In the genomic region with DNA sequence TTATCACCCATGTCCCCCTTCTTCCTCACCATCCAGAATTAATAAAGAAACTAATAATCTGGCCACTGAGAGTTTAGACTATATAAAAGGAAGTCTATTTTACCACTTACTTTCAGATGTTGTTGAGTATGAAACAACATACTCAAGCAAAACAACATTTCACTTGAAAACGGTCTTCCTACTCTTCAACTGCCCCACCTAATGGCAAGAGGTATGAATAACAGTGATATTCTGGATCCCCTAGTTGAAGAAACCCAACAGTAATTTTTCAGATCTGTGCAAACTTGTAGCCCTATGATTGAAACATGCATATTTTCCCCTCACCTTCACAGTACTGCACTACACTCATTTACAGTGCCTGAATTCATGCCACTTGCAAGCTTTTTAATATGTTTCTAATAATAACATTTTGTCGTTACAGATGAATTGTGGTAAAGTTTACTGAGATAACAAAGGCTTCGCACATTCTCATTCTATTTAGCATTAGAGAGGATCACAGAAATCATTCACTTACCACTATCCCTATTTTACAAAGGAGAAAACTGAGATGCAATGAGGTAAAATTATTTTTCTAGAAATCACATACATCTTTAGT, we compare ENCODE assay signal across 7 cellular contexts.
DNase-seq lines count a peak whose midpoint lies in the region; TF ChIP-seq lines count a peak whose summit lies in the region.

No MANE protein-coding gene starts in this region.

- no peaks in the 10 kb centered on the region for H3K27me3 Mint-ChIP-seq in progenitor cell of endocrine pancreas

- H3K4me3 ChIP-seq in GM12864 (ENCODE audit: low read depth, low read length): no peak overlapping the region
- no peak overlapping the region for H3K4me3 ChIP-seq in H7 (ENCODE audit: insufficient read depth, low read depth, low read length)
- H3K4me3 ChIP-seq in choroid plexus epithelial cell (ENCODE audit: low read depth, low read length): no peak overlapping the region

- DNase-seq in GM12864 (ENCODE audit: low read depth) (peak; percentile 8), H7 (peak; percentile 40), NAMALWA (ENCODE audit: low spot score) (peak; percentile 44), choroid plexus epithelial cell (ENCODE audit: low read depth) (peak; percentile 76), progenitor cell of endocrine pancreas (ENCODE audit: low spot score, unreplicated experiment) (no peak), ureter (ENCODE audit: low spot score) (no peak)
- DNase-seq in activated CD8-positive, alpha-beta memory T cell treated with anti-CD3 and anti-CD28 coated beads, Interleukin-2, amount 50 U/mL, for 48 hours: no peak

- H3K9me3 Mint-ChIP-seq in progenitor cell of endocrine pancreas (ENCODE audit: low read depth): no peaks in the 10 kb centered on the region

- TF ChIP-seq CTCF in GM12864 (IDR thresholded peaks at IDR 0.05; ENCODE audit: low read depth, low read length, missing control alignments) (peak; percentile 54), choroid plexus epithelial cell (conservative IDR thresholded peaks at IDR 0.05; ENCODE audit: low read depth, low read length) (peak; percentile 66), progenitor cell of endocrine pancreas (IDR thresholded peaks at IDR 0.05; ENCODE audit: unreplicated experiment) (peak; percentile 61)

- no peaks in the 10 kb centered on the region for H3K36me3 Mint-ChIP-seq in progenitor cell of endocrine pancreas (ENCODE audit: insufficient read depth)

- H3K36me3 ChIP-seq in H7 (replicated peaks; ENCODE audit: control insufficient read depth, insufficient read depth, low read length): no peaks in the 10 kb centered on the region

- no peaks in the 10 kb centered on the region for H3K27me3 ChIP-seq in H7 (ENCODE audit: control insufficient read depth, insufficient read depth, low read length)

- no peak overlapping the region for H3K4me3 Mint-ChIP-seq in progenitor cell of endocrine pancreas (ENCODE audit: low read depth)

- peaks cover 3% of the 10 kb centered on the region for H3K4me1 Mint-ChIP-seq in progenitor cell of endocrine pancreas (ENCODE audit: low read depth)

- H3K27ac Mint-ChIP-seq in progenitor cell of endocrine pancreas: no peak overlapping the region

Comparison
In these comparisons a context has a peak if more than half of its experiments do, and no peak if none do; other contexts are left out.
1. DNase-seq: peak in GM12864 (single experiment), H7 (single experiment), NAMALWA (single experiment) and choroid plexus epithelial cell (single experiment); none in progenitor cell of endocrine pancreas (single experiment), ureter (single experiment) and activated CD8-positive, alpha-beta memory T cell treated with anti-CD3 and anti-CD28 coated beads, Interleukin-2, amount 50 U/mL, for 48 hours (single experiment).
2. Peak in every context shown above with its lines, with median percentiles within 50 percentile points of each other: CTCF ChIP-seq.